1 cellular context compared by ENCODE assay signal in the genomic region with DNA sequence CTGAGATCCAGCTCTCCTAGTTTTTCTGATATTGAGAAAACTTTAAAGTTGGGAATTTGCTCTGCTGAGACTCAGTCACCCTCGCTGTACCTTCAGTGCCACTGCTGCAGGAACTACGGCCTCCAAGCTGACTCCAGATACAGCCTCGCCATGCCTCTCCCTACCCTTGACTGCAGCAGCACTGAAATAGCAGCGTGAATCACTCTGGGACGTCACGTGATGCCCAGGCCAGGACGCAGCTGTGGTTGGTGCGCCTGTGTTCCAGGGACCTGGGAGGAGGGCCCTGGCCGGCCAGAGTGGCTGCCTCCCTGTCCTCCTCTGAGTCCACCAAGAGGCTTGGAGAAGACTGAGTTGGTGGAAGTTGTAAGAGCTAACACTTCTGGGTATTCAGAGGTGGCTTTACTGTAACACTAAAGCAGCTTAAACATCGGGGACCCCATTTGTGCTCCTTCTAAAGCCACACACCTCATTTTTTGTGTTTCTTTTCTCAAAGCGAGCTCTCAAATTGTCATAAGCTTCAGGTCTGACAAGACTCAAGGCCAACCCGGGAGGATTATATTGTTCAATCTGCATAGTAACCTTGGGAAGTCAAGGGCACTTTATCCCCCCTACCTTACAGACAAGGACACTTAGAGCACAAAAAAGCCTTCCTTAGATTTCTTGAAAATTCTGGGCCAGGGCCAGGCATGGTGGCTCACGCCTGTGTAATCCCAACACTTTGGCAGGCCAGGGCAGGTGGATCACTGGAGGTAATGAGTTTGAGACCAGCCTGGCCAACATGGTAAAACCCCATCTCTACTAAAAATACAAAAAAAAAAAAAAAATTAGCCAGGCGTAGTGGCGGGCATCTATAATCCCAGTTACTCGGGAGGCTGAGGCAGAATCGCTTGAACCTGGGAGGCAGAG.
A peak's percentile ranks its signal among the peaks of the same experiment; 100 is the strongest.
TF ChIP-seq lines count a peak whose summit lies in the region.

No MANE protein-coding gene starts in this region.

TF ChIP-seq in HCT116, 20 proteins besides CTCF, POLR2A, EP300 and RAD21:
- peak; percentile 40 for TF ChIP-seq ZBTB33 (IDR thresholded peaks at IDR 0.05; ENCODE audit: extremely low read depth, insufficient replicate concordance, low read length)
- TF ChIP-seq FOSL1 (IDR thresholded peaks at IDR 0.05; ENCODE audit: low read depth) = no peak
- peak; percentile 96 for TF ChIP-seq POLR2AphosphoS5 (IDR thresholded peaks at IDR 0.05; ENCODE audit: low read depth, low read length)
